ENCODE assay signal across 9 cellular contexts in genomic region chr2:100741880-100742814, GRCh38.
A peak's percentile ranks its signal among the peaks of the same experiment; 100 is the strongest.
DNase-seq lines count a peak whose midpoint lies in the region; ATAC-seq and TF ChIP-seq lines count a peak whose summit lies in the region.
"Had no signal": no experiment of that assay in that cellular context is flagged by ENCODE, and none has a peak within 500 bp of the region (broad histone marks: within the 10 kb centered on the region; RNA-seq: fewer than 3 reads in every experiment).

No MANE protein-coding gene starts in this region.

- intact Hi-C loops in ovary (cut with DNase I) (no loop called here), testis (cut with DNase I; ENCODE audit: low total_unique reads) (no loop called here)

- H3K36me3 ChIP-seq in SJSA1, result no peaks in the 10 kb centered on the region
- H3K36me3 ChIP-seq in ovary, result no peaks in the 10 kb centered on the region
- no peaks in the 10 kb centered on the region for H3K36me3 ChIP-seq in testis (ENCODE audit: low read depth, missing control alignments)

- WGBS in ovary, 3 donors, result 18 to 24% (median 19%) methylated on average over 7 of the region's 7 CpGs
- WGBS in testis, 2 donors, result 54 to 56% methylated on average over 7 of the region's 7 CpGs

- DNase-seq in AG09319 (ENCODE audit: extremely low read depth, low read depth), result peak; percentile 93
- DNase-seq in SJSA1 (ENCODE audit: low read depth in 1 of 2, low spot score in 2 of 2), result peak; percentile 75 to 95
- DNase-seq in fibroblast of pulmonary artery (ENCODE audit: low read depth), result peak; percentile 99
- DNase-seq in ovary, result peak in 3 of 5 donors; percentile 13 to 55 (median 24)
- DNase-seq in testis, result no peak
- no peak for DNase-seq in DMS153 (lab: John Stamatoyannopoulos, UW)
- DNase-seq: NCI-H1105 treated with DMSO at 0.1 percent for 48 hours had no signal

- peak overlapping the region; percentile 99 for H3K27ac ChIP-seq in SJSA1
- no peak overlapping the region for H3K27ac ChIP-seq in ovary
- no peak overlapping the region for H3K27ac ChIP-seq in testis

- no peaks in the 10 kb centered on the region for H3K27me3 ChIP-seq in SJSA1 (replicated peaks)
- no peaks in the 10 kb centered on the region for H3K27me3 ChIP-seq in ovary
- no peaks in the 10 kb centered on the region for H3K27me3 ChIP-seq in testis

- ATAC-seq in GM21737 (IDR thresholded peaks at IDR 0.05; ENCODE audit: unreplicated experiment), result no peak
- ATAC-seq in HG02642 (IDR thresholded peaks at IDR 0.05; ENCODE audit: poor library complexity, unreplicated experiment), result no peak

- H3K9me3 ChIP-seq in SJSA1 (replicated peaks) (no peaks in the 10 kb centered on the region), ovary (no peaks in the 10 kb centered on the region), testis (no peaks in the 10 kb centered on the region)

- no peak for TF ChIP-seq EP300 in ovary (IDR thresholded peaks at IDR 0.05)

- no peak for TF ChIP-seq CTCF in AG09319 (IDR thresholded peaks at IDR 0.05; ENCODE audit: low read depth, low read length)
- no peak for TF ChIP-seq CTCF in fibroblast of pulmonary artery (IDR thresholded peaks at IDR 0.05; ENCODE audit: low read length, missing control alignments)
- TF ChIP-seq CTCF in ovary (IDR thresholded peaks at IDR 0.05), result no peak
- no peak for TF ChIP-seq CTCF in testis (IDR thresholded peaks at IDR 0.05)

- H3K4me1 ChIP-seq in SJSA1 (replicated peaks) (peaks cover 36% of the 10 kb centered on the region), ovary (ENCODE audit: insufficient read depth) (peaks cover 2% of the 10 kb centered on the region), testis (no peaks in the 10 kb centered on the region)

- 0 out of 2 replicates have a peak overlapping the region, but pooled peaks have one; percentile 2 for H3K4me3 ChIP-seq in SJSA1
- H3K4me3 ChIP-seq in fibroblast of pulmonary artery (replicated peaks; ENCODE audit: low read depth, low read length), result peak overlapping the region; percentile 1
- no peak overlapping the region for H3K4me3 ChIP-seq in ovary
- H3K4me3 ChIP-seq in testis, result no peak overlapping the region

- no peak for TF ChIP-seq POLR2A in ovary (IDR thresholded peaks at IDR 0.05)
- no peak for TF ChIP-seq POLR2A in testis (IDR thresholded peaks at IDR 0.05)

Comparison
In these comparisons a context has a peak if more than half of its experiments do, and no peak if none do; other contexts are left out.
1. DNase-seq: peak in AG09319 (single experiment), SJSA1 (2 of 2), fibroblast of pulmonary artery (single experiment) and ovary (3 of 5); none in testis (single experiment) and DMS153 (single experiment).
2. H3K4me3 ChIP-seq: peak in SJSA1 (single experiment) and fibroblast of pulmonary artery (single experiment); none in ovary (single experiment) and testis (0 of 2).